8 cellular contexts compared by ENCODE assay signal in the genomic region with DNA sequence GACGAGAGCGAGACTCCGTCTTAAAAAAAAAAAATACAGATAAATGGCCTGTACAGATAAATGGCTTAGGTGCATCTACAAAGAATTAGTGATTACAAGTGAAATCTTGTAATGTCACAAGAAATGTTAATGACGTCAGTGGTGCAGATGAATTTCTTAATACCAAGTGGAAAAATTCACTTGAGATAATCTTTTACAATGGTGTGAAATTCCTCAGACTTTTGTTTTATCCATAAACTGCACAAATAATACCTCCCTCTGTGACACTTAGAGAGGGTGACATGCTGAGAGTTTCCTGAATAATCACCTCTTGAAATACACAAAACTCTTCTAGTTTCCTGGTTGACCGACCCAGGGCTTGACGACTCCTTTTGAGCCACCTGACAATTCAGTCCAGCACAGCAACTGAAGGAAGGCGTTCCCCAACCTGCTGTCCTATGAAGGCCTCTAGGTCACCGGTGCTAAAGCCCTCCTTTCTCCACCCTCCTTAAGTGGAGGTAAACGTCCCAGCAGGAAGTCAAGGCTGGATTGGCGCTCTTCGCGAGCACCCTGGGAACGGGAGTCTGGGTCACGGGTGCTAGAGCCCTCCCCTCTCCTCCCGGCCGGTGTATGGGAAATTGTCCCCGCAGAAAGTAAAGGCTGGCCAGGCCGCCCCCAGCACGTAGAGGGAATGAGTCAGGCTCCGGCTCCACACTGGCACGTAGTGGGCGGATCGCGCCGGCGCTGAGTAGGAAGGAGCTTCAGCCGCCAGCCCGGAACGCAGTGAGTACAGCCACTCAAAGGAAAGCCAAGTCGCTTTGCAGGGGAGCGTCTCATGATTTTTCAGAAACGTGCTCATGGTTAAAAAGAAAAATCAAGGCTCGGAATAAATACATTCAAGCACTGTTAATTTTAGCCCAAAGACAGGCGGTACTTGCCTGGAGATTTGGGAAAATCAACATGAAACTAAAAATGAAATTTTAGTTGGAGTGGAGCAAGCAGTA. TPM values are rescaled to one million over a fixed set of nuclear protein-coding genes. Genes with fewer than 3 reads are reported as not detected.
A peak's percentile ranks its signal among the peaks of the same experiment; 100 is the strongest.
DNase-seq lines count a peak whose midpoint lies in the region; ATAC-seq, FAIRE-seq and TF ChIP-seq lines count a peak whose summit lies in the region.

A gene (plus strand): TSS at position 662 of the 983 bp plus-strand sequence. CDS start 2,182 bp downstream, outside the sequence.

- H3K9me1 ChIP-seq in keratinocyte (ENCODE audit: control insufficient read depth, extremely low read depth, insufficient read depth, low read length), result no peaks in the 10 kb centered on the region

- ATAC-seq in GM21576 (IDR thresholded peaks at IDR 0.05; ENCODE audit: unreplicated experiment), result peak; percentile 89

- no peaks in the 10 kb centered on the region for H3K36me3 Mint-ChIP-seq in chondrocyte (ENCODE audit: low read depth)

- no peaks in the 10 kb centered on the region for H3K27me3 Mint-ChIP-seq in chondrocyte (ENCODE audit: low read depth)

- no peaks in the 10 kb centered on the region for H3K9me3 ChIP-seq in keratinocyte (ENCODE audit: control insufficient read depth, low read depth, low read length)
- no peaks in the 10 kb centered on the region for H3K9me3 ChIP-seq in smooth muscle cell (replicated peaks; ENCODE audit: low read depth)

- no peaks in the 10 kb centered on the region for H3F3A ChIP-seq in smooth muscle cell (ENCODE audit: low read depth)

- H2AFZ ChIP-seq in keratinocyte (ENCODE audit: control insufficient read depth, low read length) (peak within 1 kb of the TSS; percentile 96), smooth muscle cell (ENCODE audit: low read depth) (peak within 1 kb of the TSS; percentile 95)

- H3K36me3 ChIP-seq in keratinocyte (ENCODE audit: control insufficient read depth in 2 of 2, extremely low read depth in 1 of 2, insufficient read depth in 2 of 2, low read length in 2 of 2) (no peaks in the 10 kb centered on the region), smooth muscle cell (ENCODE audit: low read depth) (no peaks in the 10 kb centered on the region)

- FAIRE-seq in keratinocyte (lab: Jason Lieb, UNC), result no peak

- peak within 1 kb of the TSS; percentile 82 for H3K4me2 ChIP-seq in keratinocyte (ENCODE audit: control insufficient read depth, extremely low read depth, insufficient read depth, low read depth, low read length)
- H3K4me2 ChIP-seq in smooth muscle cell, result peak within 1 kb of the TSS; percentile 89

- H3K9ac ChIP-seq in keratinocyte (ENCODE audit: control insufficient read depth, extremely low read depth, insufficient read depth, low read length) (peak within 1 kb of the TSS; percentile 81), smooth muscle cell (ENCODE audit: low read depth) (peak within 1 kb of the TSS; percentile 40)

- H3K79me2 ChIP-seq in keratinocyte (ENCODE audit: control insufficient read depth, insufficient read depth, low read length), result no peaks in the 10 kb centered on the region
- H3K79me2 ChIP-seq in smooth muscle cell (ENCODE audit: low read depth), result no peaks in the 10 kb centered on the region

- no peaks in the 10 kb centered on the region for H4K20me1 ChIP-seq in keratinocyte (ENCODE audit: control insufficient read depth, extremely low read depth, insufficient read depth, low read length)
- no peaks in the 10 kb centered on the region for H4K20me1 ChIP-seq in smooth muscle cell (ENCODE audit: low read depth)

- peak within 1 kb of the TSS; percentile 79 for H3K4me3 Mint-ChIP-seq in chondrocyte (ENCODE audit: unreplicated experiment)

- H3K4me1 ChIP-seq in keratinocyte (ENCODE audit: control insufficient read depth, extremely low read depth, insufficient read depth, low read length) (peaks cover 10% of the 10 kb centered on the region), smooth muscle cell (ENCODE audit: low read depth) (peaks cover 8% of the 10 kb centered on the region)

- peak within 1 kb of the TSS; percentile 96 for H3K27ac Mint-ChIP-seq in chondrocyte (ENCODE audit: unreplicated experiment)

- H3K9me3 Mint-ChIP-seq in chondrocyte (ENCODE audit: low read depth), result peaks cover 10% of the 10 kb centered on the region

- peak within 1 kb of the TSS; percentile 29 to 80 (median 79) for H3K4me3 ChIP-seq in keratinocyte (ENCODE audit: control insufficient read depth in 2 of 3, extremely low read depth in 1 of 3, insufficient read depth in 2 of 3, low read depth in 1 of 3, low read length in 3 of 3)
- H3K4me3 ChIP-seq in smooth muscle cell, result peak within 1 kb of the TSS; percentile 66

- TF ChIP-seq CTCF in chondrocyte (IDR thresholded peaks at IDR 0.05) (peak; percentile 46), keratinocyte (optimal IDR thresholded peaks at IDR 0.05 in 1 of 3, IDR thresholded peaks at IDR 0.05 in 1 of 3, conservative IDR thresholded peaks at IDR 0.05 in 1 of 3; ENCODE audit: extremely low read depth in 1 of 3, insufficient read depth in 2 of 3, low read length in 3 of 3) (no peak), smooth muscle cell (IDR thresholded peaks at IDR 0.05; ENCODE audit: borderline replicate concordance, insufficient read depth, poor library complexity, severe bottlenecking) (no peak)

- 14% methylated on average over 34 of the region's 34 CpGs for WGBS in smooth muscle cell (ENCODE audit: low lambda C conversion rate)

- H3K27ac ChIP-seq in keratinocyte (ENCODE audit: control insufficient read depth, insufficient read depth, low read length) (peak within 1 kb of the TSS; percentile 68), smooth muscle cell (ENCODE audit: low read depth) (peak within 1 kb of the TSS; percentile 73)

- dilution Hi-C loops in keratinocyte (cut with MboI; ENCODE audit: extremely low pct_ligation_motif_present, low sequenced_read_pairs), result no loop called here

- H3K4me1 Mint-ChIP-seq in chondrocyte (ENCODE audit: low read depth), result peaks cover 25% of the 10 kb centered on the region

- no peaks in the 10 kb centered on the region for H3K27me3 ChIP-seq in keratinocyte (ENCODE audit: control insufficient read depth, extremely low read depth, insufficient read depth, low read length)
- H3K27me3 ChIP-seq in smooth muscle cell (ENCODE audit: low read depth), result no peaks in the 10 kb centered on the region

- peak; percentile 90 for DNase-seq in Daoy (ENCODE audit: low read depth)
- peak; percentile 58 for DNase-seq in HuH-7 (ENCODE audit: low spot score)
- peak; percentile 91 for DNase-seq in UCSD-AML1 (lab: John Stamatoyannopoulos, UW; ENCODE audit: unreplicated experiment)
- peak; percentile 97 for DNase-seq in chondrocyte (ENCODE audit: low spot score)
- no peak for DNase-seq in keratinocyte (ENCODE audit: low read depth, low spot score)
- DNase-seq in smooth muscle cell (lab: John Stamatoyannopoulos, UW; ENCODE audit: unreplicated experiment), result peak; percentile 65
- DNase-seq in NCI-H187 (lab: John Stamatoyannopoulos, UW), result no peak

RNA-seq across cellular contexts. Expression of the gene that starts here (rescaled TPM):
- 2.3 and 2.4 TPM in 2 replicates for total RNA-seq in Daoy (2014; rRNA removed; shearing (Covaris generic))
- total RNA-seq in chondrocyte (2.6 to 4.1 TPM (median 3.0 TPM) in 3 replicates), smooth muscle cell (4.4 and 13.8 TPM in 2 replicates)
- polyA plus RNA-seq in keratinocyte (2.8 to 4.0 TPM (median 3.3 TPM) in 3 replicates), smooth muscle cell (0.48 and 2.7 TPM in 2 replicates)
- polyA plus RNA-seq in keratinocyte (2011; ENCODE audit: low read depth), result 0.52 TPM
- 1.3 and 2.7 TPM in 2 replicates for polyA plus RNA-seq in keratinocyte (2011; cell fraction: cytosol; rRNA removed)
- polyA plus RNA-seq in keratinocyte (2011; cell fraction: nucleus; rRNA removed), result 4.2 TPM in 2 replicates
- 1.4 and 2.6 TPM in 2 replicates for polyA plus RNA-seq in keratinocyte (2012; ENCODE audit: low replicate concordance)
- polyA minus RNA-seq in keratinocyte, result 4.0 to 16.4 TPM (median 5.7 TPM) in 3 replicates
- polyA minus RNA-seq in keratinocyte (2011; cell fraction: cytosol; rRNA and poly(A)+ RNA removed), result 3.6 TPM
- polyA minus RNA-seq in keratinocyte (2011; cell fraction: nucleus; rRNA and poly(A)+ RNA removed), result 8.1 and 17.6 TPM in 2 replicates

Comparison
In these comparisons a context has a peak if more than half of its experiments do, and no peak if none do; other contexts are left out.
1. DNase-seq: peak in Daoy (single experiment), HuH-7 (single experiment), UCSD-AML1 (single experiment), chondrocyte (single experiment) and smooth muscle cell (single experiment); none in keratinocyte (single experiment) and NCI-H187 (0 of 2).